In the genomic region with DNA sequence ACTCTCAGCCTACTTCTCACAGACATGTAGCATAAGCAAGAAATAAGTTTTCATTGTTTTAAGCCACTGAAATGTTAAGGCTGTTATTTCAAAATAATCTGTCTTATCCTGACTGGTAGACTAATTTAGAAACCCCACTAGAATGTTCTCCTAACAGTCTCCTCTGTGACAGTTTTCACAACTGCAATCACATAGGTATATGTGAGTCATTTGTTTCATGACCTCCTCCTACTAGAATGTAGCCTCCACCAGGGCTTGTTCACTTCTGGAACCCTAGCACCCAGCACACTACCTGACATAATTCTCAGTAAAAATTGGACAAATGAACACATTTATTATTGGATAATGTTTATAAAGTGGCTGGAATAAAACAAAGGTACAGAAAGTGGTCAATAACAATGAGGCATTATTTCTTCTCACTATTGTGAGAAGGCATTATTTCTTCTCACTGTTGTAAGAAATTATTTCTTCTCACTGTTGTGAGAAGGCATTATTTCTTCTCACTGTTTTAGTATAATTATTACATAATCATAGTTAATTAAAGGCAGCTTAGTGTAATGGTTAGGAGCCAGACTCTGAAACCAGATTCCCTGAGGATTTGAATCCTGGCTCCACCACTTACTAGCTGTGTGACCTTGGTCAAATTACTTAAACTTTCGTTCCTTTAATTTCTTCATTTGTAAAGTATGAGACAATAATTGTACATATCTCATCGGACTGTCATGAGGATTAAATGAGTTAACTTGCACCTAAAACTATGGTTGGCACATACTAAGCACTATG, we compare ENCODE assay signal across 14 cellular contexts.
A peak's percentile ranks its signal among the peaks of the same experiment; 100 is the strongest.
DNase-seq lines count a peak whose midpoint lies in the region; ATAC-seq and TF ChIP-seq lines count a peak whose summit lies in the region.
"Had no signal": no experiment of that assay in that cellular context is flagged by ENCODE, and none has a peak within 500 bp of the region (broad histone marks: within the 10 kb centered on the region; RNA-seq: fewer than 3 reads in every experiment).

No MANE protein-coding gene starts in this region.

- CTCF ChIA-PET in IMR-90 (lab: Yijun Ruan, JAX): no interaction called here

- H3K79me1 ChIP-seq in IMR-90 (ENCODE audit: low read depth in 1 of 2, low read length in 2 of 2): peaks cover 4 to 7% of the 10 kb centered on the region in 2 experiments; a peak in 2 of 4 replicates

- 0 out of 4 replicates have a peak overlapping the region, but pooled peaks of 1 of the 2 experiments have one; percentile 9 for H4K8ac ChIP-seq in IMR-90 (ENCODE audit: low read depth in 2 of 2, low read length in 2 of 2)

- H3K14ac ChIP-seq in IMR-90 (replicated peaks; ENCODE audit: low read depth, low read length): 0 out of 2 replicates have a peak overlapping the region, but pooled peaks have one; percentile 62

- H3K9me1 ChIP-seq in IMR-90 (ENCODE audit: insufficient read depth, low read length): no peaks in the 10 kb centered on the region; the same call in 1 of the 2 replicates

- H4K91ac ChIP-seq in IMR-90 (ENCODE audit: insufficient read depth, low read depth, low read length): no peak overlapping the region

- no peak overlapping the region for H3K4ac ChIP-seq in IMR-90 (ENCODE audit: low read depth, low read length)

- peak overlapping the region in 1 of 2 donors; percentile 4 for H3K4me3 Mint-ChIP-seq in activated T-cell treated with anti-CD3 and anti-CD28 coated beads, Interleukin-2, amount 50 U/mL, for 72 hours
- H3K4me3 Mint-ChIP-seq: HFFc6; stimulated activated memory B cell treated with anti-CD40 and anti-IgM and Interleukin-4, amounts not matched to agents 10 μg/mL and 1 μg/mL and 100 μg/mL, for 72 hours had no signal

- peaks cover 4% of the 10 kb centered on the region; the same call in 1 of the 2 replicates for H3K4me1 ChIP-seq in IMR-90 (ENCODE audit: control insufficient read depth, insufficient read depth, low read length)
- H3K4me1 ChIP-seq: prostate gland had no signal

- no peaks in the 10 kb centered on the region for H3K9me3 ChIP-seq in IMR-90 (ENCODE audit: control insufficient read depth, insufficient read depth, low read length)
- H3K9me3 ChIP-seq: prostate gland had no signal

- peaks cover 6 to 7% of the 10 kb centered on the region in 2 donors for H3K9me3 Mint-ChIP-seq in activated T-cell treated with anti-CD3 and anti-CD28 coated beads, Interleukin-2, amount 50 U/mL, for 72 hours
- H3K9me3 Mint-ChIP-seq: HFFc6 had no signal

- H2BK15ac ChIP-seq in IMR-90 (ENCODE audit: low read depth, low read length): 0 out of 3 replicates have a peak overlapping the region, but pooled peaks have one; percentile 58

- H2BK20ac ChIP-seq in IMR-90 (ENCODE audit: low read depth, low read length): no peak overlapping the region

- H2AK9ac ChIP-seq in IMR-90 (replicated peaks; ENCODE audit: low read depth, low read length, poor library complexity): no peak overlapping the region

- no TSS peak for BruUV-seq in IMR-90 (replicated peaks; lab: Mats Ljungman, UMichigan)

- H3K56ac ChIP-seq in IMR-90 (ENCODE audit: extremely low read depth, insufficient read depth, low read length): no peak overlapping the region

- in situ Hi-C loops in IMR-90 (cut with MboI; ENCODE audit: low sequenced_read_pairs): no loop called here

- H2AFZ ChIP-seq in IMR-90 (replicated peaks; ENCODE audit: low read length, poor library complexity): no peak overlapping the region

- dilution Hi-C loops in IMR-90 (cut with HindIII; ENCODE audit: low sequenced_read_pairs, unreplicated experiment): no loop called here

- TF ChIP-seq RAD21 in IMR-90 (IDR thresholded peaks at IDR 0.05; ENCODE audit: low read length): no peak

- no peaks in the 10 kb centered on the region for H3K36me3 ChIP-seq in IMR-90 (ENCODE audit: control insufficient read depth, insufficient read depth, low read length)
- H3K36me3 ChIP-seq: gastrocnemius medialis, prostate gland had no signal

- ATAC-seq in activated T-cell treated with anti-CD3 and anti-CD28 coated beads, Interleukin-2, amount 50 U/mL, for 72 hours (replicated peaks in 1 of 2): peak; percentile 99 to 100
- ATAC-seq in GM21390 (IDR thresholded peaks at IDR 0.05; ENCODE audit: unreplicated experiment): peak; percentile 74
- no peak for ATAC-seq in IMR-90 (ENCODE audit: low read depth)
- ATAC-seq in left ventricle myocardium superior: peak; percentile 73
- ATAC-seq in GM19467 (IDR thresholded peaks at IDR 0.05; ENCODE audit: unreplicated experiment): no peak
- ATAC-seq: stimulated activated memory B cell treated with anti-CD40 and anti-IgM and Interleukin-4, amounts not matched to agents 10 μg/mL and 1 μg/mL and 100 μg/mL, for 72 hours had no signal

- no CpG with 5 or more reads among the region's 2 CpGs for WGBS in IMR-90 (ENCODE audit: extremely low coverage in 2 of 2, insufficient read length in 1 of 2), 2 experiments

- no peak overlapping the region for H2AK5ac ChIP-seq in IMR-90 (ENCODE audit: low read depth, low read length)

- H3K4me3 ChIP-seq in IMR-90 (ENCODE audit: insufficient read depth, low read depth, low read length): no peak overlapping the region
- H3K4me3 ChIP-seq: gastrocnemius medialis, prostate gland had no signal

- peak overlapping the region; percentile 69; the same call in 1 of the 2 replicates for H3K18ac ChIP-seq in IMR-90 (ENCODE audit: low read depth, low read length)

- H3K36me3 Mint-ChIP-seq in activated T-cell treated with anti-CD3 and anti-CD28 coated beads, Interleukin-2, amount 50 U/mL, for 72 hours (ENCODE audit: insufficient read depth in 2 of 2): peaks cover 6 to 18% of the 10 kb centered on the region in 2 donors

- no peak overlapping the region for H3K9ac ChIP-seq in IMR-90 (ENCODE audit: low read depth, low read length)

- H4K5ac ChIP-seq in IMR-90 (ENCODE audit: low read depth, low read length): peak overlapping the region; percentile 59; the same call in 1 of the 2 replicates

- peak; percentile 14 to 25 for DNase-seq in activated T-cell treated with anti-CD3 and anti-CD28 coated beads, Interleukin-2, amount 50 U/mL, for 72 hours
- no peak for DNase-seq in activated T-cell treated with anti-CD3 and anti-CD28 coated beads for 4 hours
- DNase-seq in IMR-90: peak; percentile 6
- no peak for DNase-seq in left ventricle myocardium superior
- no peak for DNase-seq in DMS53 treated with DMSO at 0.1 percent for 48 hours (lab: John Stamatoyannopoulos, UW; ENCODE audit: unreplicated experiment)
- DNase-seq in activated effector memory CD4-positive, alpha-beta T cell treated with Interleukin-2 at 50 U/mL for 16 hours: no peak
- DNase-seq: gastrocnemius medialis, HFFc6, NCI-H1694, NCI-H524 had no signal

- no peaks in the 10 kb centered on the region for H4K20me1 ChIP-seq in IMR-90 (ENCODE audit: insufficient read depth, low read length)

- no peak overlapping the region for H2BK120ac ChIP-seq in IMR-90 (ENCODE audit: low read depth, low read length)

- POLR2A ChIA-PET in IMR-90 (lab: Charles Lee; ENCODE audit: unreplicated experiment): no interaction called here

- H3K27ac ChIP-seq in IMR-90 (ENCODE audit: insufficient read depth, low read length): no peak overlapping the region
- H3K27ac ChIP-seq: gastrocnemius medialis, prostate gland had no signal

- intact Hi-C loops in IMR-90 (cut with micrococcal nuclease) (no loop called here), left ventricle myocardium superior (cut with micrococcal nuclease) (no loop called here)

- H3K4me1 Mint-ChIP-seq in activated T-cell treated with anti-CD3 and anti-CD28 coated beads, Interleukin-2, amount 50 U/mL, for 72 hours (ENCODE audit: low read depth): peaks cover 17% of the 10 kb centered on the region

- TF ChIP-seq POLR2A in IMR-90 (IDR thresholded peaks at IDR 0.05; ENCODE audit: low read depth, low read length): no peak

- peak overlapping the region; percentile 50 for H2BK5ac ChIP-seq in IMR-90 (ENCODE audit: low read depth, low read length, poor library complexity, severe bottlenecking)

- H3K4me2 ChIP-seq in IMR-90 (ENCODE audit: low read depth, low read length): no peak overlapping the region

- no peak overlapping the region for H3K23ac ChIP-seq in IMR-90 (ENCODE audit: low read depth, low read length)

- H3K27me3 Mint-ChIP-seq in activated T-cell treated with anti-CD3 and anti-CD28 coated beads, Interleukin-2, amount 50 U/mL, for 72 hours (ENCODE audit: low read depth): no peaks in the 10 kb centered on the region
- H3K27me3 Mint-ChIP-seq: stimulated activated memory B cell treated with anti-CD40 and anti-IgM and Interleukin-4, amounts not matched to agents 10 μg/mL and 1 μg/mL and 100 μg/mL, for 72 hours had no signal

- no peaks in the 10 kb centered on the region for H3K27me3 ChIP-seq in IMR-90 (ENCODE audit: control insufficient read depth, insufficient read depth, low read length)
- H3K27me3 ChIP-seq: gastrocnemius medialis had no signal

- no peak for TF ChIP-seq CTCF in IMR-90 (conservative IDR thresholded peaks at IDR 0.05; ENCODE audit: low read depth, low read length)

- peak overlapping the region; percentile 51 for H3K27ac Mint-ChIP-seq in activated T-cell treated with anti-CD3 and anti-CD28 coated beads, Interleukin-2, amount 50 U/mL, for 72 hours
- H3K27ac Mint-ChIP-seq: HFFc6; stimulated activated memory B cell treated with anti-CD40 and anti-IgM and Interleukin-4, amounts not matched to agents 10 μg/mL and 1 μg/mL and 100 μg/mL, for 72 hours had no signal

TF ChIP-seq in IMR-90, 13 proteins besides CTCF, POLR2A, EP300 and RAD21:
- TF ChIP-seq, protein P1, sequence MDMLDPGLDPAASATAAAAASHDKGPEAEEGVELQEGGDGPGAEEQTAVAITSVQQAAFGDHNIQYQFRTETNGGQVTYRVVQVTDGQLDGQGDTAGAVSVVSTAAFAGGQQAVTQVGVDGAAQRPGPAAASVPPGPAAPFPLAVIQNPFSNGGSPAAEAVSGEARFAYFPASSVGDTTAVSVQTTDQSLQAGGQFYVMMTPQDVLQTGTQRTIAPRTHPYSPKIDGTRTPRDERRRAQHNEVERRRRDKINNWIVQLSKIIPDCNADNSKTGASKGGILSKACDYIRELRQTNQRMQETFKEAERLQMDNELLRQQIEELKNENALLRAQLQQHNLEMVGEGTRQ (IDR thresholded peaks at IDR 0.05; ENCODE audit: low read depth, low read length): no peak

Comparison
In these comparisons a context has a peak if more than half of its experiments do, and no peak if none do; other contexts are left out.
1. DNase-seq: peak in activated T-cell treated with anti-CD3 and anti-CD28 coated beads, Interleukin-2, amount 50 U/mL, for 72 hours (2 of 2) and IMR-90 (single experiment); none in activated T-cell treated with anti-CD3 and anti-CD28 coated beads for 4 hours (single experiment), left ventricle myocardium superior (single experiment), DMS53 treated with DMSO at 0.1 percent for 48 hours (single experiment) and activated effector memory CD4-positive, alpha-beta T cell treated with Interleukin-2 at 50 U/mL for 16 hours (single experiment).
2. ATAC-seq: peak in activated T-cell treated with anti-CD3 and anti-CD28 coated beads, Interleukin-2, amount 50 U/mL, for 72 hours (2 of 2), GM21390 (single experiment) and left ventricle myocardium superior (single experiment); none in IMR-90 (single experiment) and GM19467 (single experiment).